29 cellular contexts compared by ENCODE assay signal in genomic region chr7:37511852-37512377, GRCh38.
"Had no signal": no experiment of that assay in that cellular context is flagged by ENCODE, and none has a peak within 500 bp of the region (broad histone marks: within the 10 kb centered on the region; RNA-seq: fewer than 3 reads in every experiment).

No MANE protein-coding gene starts in this region.

- DNase-seq: hippocampal formation; kidney glomerular epithelial cell; left cardiac atrium; left ventricle myocardium inferior; mesendoderm; naive B cell; natural killer cell; nephron progenitor cell; occipital lobe; ovary; retina; right cardiac atrium; sigmoid colon; small intestine; stimulated activated CD4-positive, alpha-beta T cell treated with anti-CD3 and anti-CD28 coated beads, Interleukin-12 subunit alpha, Interleukin-12 subunit beta, amount 100 ng/mL, for 4 hours; stimulated activated CD4-positive, alpha-beta T cell treated with anti-CD3 and anti-CD28 coated beads, Interleukin-15, amount 100 ng/mL, for 24 hours; stimulated activated CD4-positive, alpha-beta T cell treated with anti-CD3 and anti-CD28 coated beads, Interleukin-2, amount 100 ng/mL, for 24 hours; stimulated activated CD4-positive, alpha-beta T cell treated with anti-CD3 and anti-CD28 coated beads, Interleukin-4, amount 100 ng/mL, for 1 hour; stimulated activated naive B cell treated with anti-CD40 and anti-IgM and Interleukin-4, amounts not matched to agents 10 μg/mL and 1 μg/mL and 100 μg/mL, for 72 hours; stimulated activated naive CD8-positive, alpha-beta T cell treated with anti-CD3 and anti-CD28 coated beads, Interleukin-15, Interleukin-2, amounts not matched to agents 100 U/mL and 50 U/mL, for 24 hours; stomach; testis; thyroid gland; transverse colon; upper lobe of left lung had no signal

- H3K4me1 ChIP-seq: left ventricle myocardium inferior, neural progenitor cell, sigmoid colon, stomach, transverse colon, upper lobe of left lung, vagina had no signal

- H3K4me3 ChIP-seq: left ventricle myocardium inferior, lung, neural progenitor cell, ovary, sigmoid colon, stomach, testis, thyroid gland, transverse colon, upper lobe of left lung, vagina had no signal

- H3K9me3 ChIP-seq: left ventricle myocardium inferior, neutrophil, ovary, sigmoid colon, stomach, testis, thyroid gland, transverse colon, upper lobe of left lung, vagina had no signal

- H3K27ac ChIP-seq: left ventricle myocardium inferior, neural progenitor cell, neutrophil, ovary, sigmoid colon, stomach, testis, thyroid gland, transverse colon, upper lobe of left lung, vagina had no signal

- H3K27me3 ChIP-seq: neural progenitor cell, neutrophil, ovary, sigmoid colon, testis, thyroid gland, transverse colon, upper lobe of left lung, vagina had no signal

- ATAC-seq: left cardiac atrium; natural killer cell; right cardiac atrium; stimulated activated naive B cell treated with anti-CD40 and anti-IgM and Interleukin-4, amounts not matched to agents 10 μg/mL and 1 μg/mL and 100 μg/mL, for 72 hours; stimulated activated naive CD8-positive, alpha-beta T cell treated with anti-CD3 and anti-CD28 coated beads, Interleukin-15, Interleukin-2, amounts not matched to agents 100 U/mL and 50 U/mL, for 24 hours had no signal

- H3K36me3 ChIP-seq: left ventricle myocardium inferior, neural progenitor cell, neutrophil, ovary, sigmoid colon, stomach, thyroid gland, transverse colon, upper lobe of left lung, vagina had no signal
